Comparison of ENCODE assay signal across 9 cellular contexts in the genomic region with DNA sequence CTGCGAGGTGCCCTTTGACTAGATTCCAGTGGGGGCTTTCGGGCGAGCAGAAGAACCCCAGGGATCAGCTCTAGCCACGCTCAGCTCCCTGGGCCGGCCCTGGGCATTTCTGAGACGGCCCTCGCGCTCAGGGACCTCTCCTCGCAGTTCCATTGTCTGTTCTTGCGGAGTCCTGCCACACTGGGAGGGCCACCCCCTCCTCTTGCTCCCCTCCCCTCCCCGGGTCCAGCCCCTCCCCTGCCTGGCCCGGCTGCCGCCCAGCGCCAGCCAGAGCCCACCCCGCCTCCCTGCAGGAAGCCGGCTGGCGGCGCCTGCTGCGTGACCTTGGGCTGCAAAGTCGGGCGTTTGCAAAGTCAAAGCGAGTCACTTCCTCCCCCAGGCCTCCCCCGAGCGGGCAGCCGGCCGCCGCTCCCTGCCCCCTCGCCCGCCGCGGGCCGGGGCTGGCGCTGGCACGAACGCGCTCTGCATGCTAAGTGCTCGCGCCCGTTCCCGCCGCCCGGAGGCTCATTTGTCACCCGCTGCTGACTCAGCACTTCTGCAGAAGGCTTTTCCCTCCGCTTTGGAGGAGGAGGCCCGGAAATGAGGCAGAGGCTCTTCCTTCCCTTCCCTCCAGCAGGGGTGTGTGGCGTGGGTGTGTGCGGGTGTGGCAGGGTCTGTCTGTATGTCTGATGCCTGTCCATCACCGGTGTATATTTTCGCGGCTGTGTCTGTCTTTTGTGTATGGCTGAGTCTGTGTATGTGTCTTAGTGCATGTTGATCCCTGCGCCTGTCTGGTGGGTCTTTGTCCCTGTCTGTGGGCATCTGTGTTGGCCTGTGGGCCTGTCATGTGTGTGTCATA.
DNase-seq lines count a peak whose midpoint lies in the region; ATAC-seq and FAIRE-seq lines count a peak whose summit lies in the region.
"Had no signal": no experiment of that assay in that cellular context is flagged by ENCODE, and none has a peak within 500 bp of the region (broad histone marks: within the 10 kb centered on the region; RNA-seq: fewer than 3 reads in every experiment).

No MANE protein-coding gene starts in this region.

- peak overlapping the region; percentile 80 for H3K9ac ChIP-seq in Karpas-422 (ENCODE audit: low read length)

- peak overlapping the region; percentile 90 for H3K27ac Mint-ChIP-seq in activated T-helper 1 cell treated with anti-CD3 and anti-CD28 coated beads, Interleukin-12 subunit alpha, Interleukin-12 subunit beta, Interleukin-2, Interleukin-4 antibody, amounts not matched to agents 30 ng/mL and 10 ng/mL and 1 ng/mL, durations not matched to agents 14 hours and 24 hours and 36 hours
- H3K27ac Mint-ChIP-seq in naive thymus-derived CD4-positive, alpha-beta T cell = peak overlapping the region; percentile 88 to 99 (median 98)
- H3K27ac Mint-ChIP-seq in stimulated activated effector memory CD8-positive, alpha-beta T cell treated with anti-CD3 and anti-CD28 coated beads, Interleukin-12 subunit alpha, Interleukin-12 subunit beta, amount 100 ng/mL, for 72 hours = peak overlapping the region; percentile 94

- H4K20me1 ChIP-seq in Karpas-422 (ENCODE audit: insufficient read depth, low read depth, low read length) = no peaks in the 10 kb centered on the region

- H3K27ac ChIP-seq in Karpas-422 (ENCODE audit: low read length) = peak overlapping the region; percentile 72
- H3K27ac ChIP-seq in naive thymus-derived CD4-positive, alpha-beta T cell (ENCODE audit: low read depth, low read length) = peak overlapping the region; percentile 87

- no peaks in the 10 kb centered on the region for H3K27me3 Mint-ChIP-seq in activated T-helper 1 cell treated with anti-CD3 and anti-CD28 coated beads, Interleukin-12 subunit alpha, Interleukin-12 subunit beta, Interleukin-2, Interleukin-4 antibody, amounts not matched to agents 30 ng/mL and 10 ng/mL and 1 ng/mL, durations not matched to agents 14 hours and 24 hours and 36 hours (ENCODE audit: insufficient read depth)
- no peaks in the 10 kb centered on the region for H3K27me3 Mint-ChIP-seq in naive thymus-derived CD4-positive, alpha-beta T cell

- DNase-seq in CMK (ENCODE audit: low read depth) (peak; percentile 81), Karpas-422 (peak; percentile 95), RCC 7860 (ENCODE audit: low spot score) (peak; percentile 89), fibroblast of gingiva (ENCODE audit: low read depth) (peak; percentile 95)
- peak; percentile 85 for DNase-seq in activated T-helper 1 cell treated with anti-CD3 and anti-CD28 coated beads, Interleukin-12 subunit alpha, Interleukin-12 subunit beta, Interleukin-2, Interleukin-4 antibody, amounts not matched to agents 30 ng/mL and 10 ng/mL and 1 ng/mL, durations not matched to agents 14 hours and 24 hours and 36 hours (ENCODE audit: low spot score)
- peak; percentile 70 to 90 (median 78) for DNase-seq in naive thymus-derived CD4-positive, alpha-beta T cell
- peak; percentile 79 to 94 for DNase-seq in stimulated activated effector memory CD8-positive, alpha-beta T cell treated with anti-CD3 and anti-CD28 coated beads, Interleukin-12 subunit alpha, Interleukin-12 subunit beta, amount 100 ng/mL, for 72 hours (ENCODE audit: low spot score in 2 of 2)

- peak overlapping the region; percentile 84 for H2AFZ ChIP-seq in Karpas-422 (ENCODE audit: low read length)

- no peaks in the 10 kb centered on the region for H3K9me2 ChIP-seq in Karpas-422 (replicated peaks; ENCODE audit: insufficient read depth, low read length)

- no peaks in the 10 kb centered on the region for H3K9me3 ChIP-seq in Karpas-422 (ENCODE audit: low read length)
- no peaks in the 10 kb centered on the region for H3K9me3 ChIP-seq in naive thymus-derived CD4-positive, alpha-beta T cell (ENCODE audit: control insufficient read depth in 2 of 3, low read length in 3 of 3)

- H3K4me1 ChIP-seq in Karpas-422 (ENCODE audit: low read length) = peaks cover 31% of the 10 kb centered on the region
- peaks cover 38 to 48% of the 10 kb centered on the region in 2 donors for H3K4me1 ChIP-seq in naive thymus-derived CD4-positive, alpha-beta T cell (ENCODE audit: control insufficient read depth in 2 of 2, insufficient read depth in 2 of 2, low read length in 2 of 2)

- peak overlapping the region; percentile 74 for H3K4me3 Mint-ChIP-seq in activated T-helper 1 cell treated with anti-CD3 and anti-CD28 coated beads, Interleukin-12 subunit alpha, Interleukin-12 subunit beta, Interleukin-2, Interleukin-4 antibody, amounts not matched to agents 30 ng/mL and 10 ng/mL and 1 ng/mL, durations not matched to agents 14 hours and 24 hours and 36 hours
- H3K4me3 Mint-ChIP-seq in naive thymus-derived CD4-positive, alpha-beta T cell = peak overlapping the region; percentile 82 to 97 (median 93)
- peak overlapping the region; percentile 77 for H3K4me3 Mint-ChIP-seq in stimulated activated effector memory CD8-positive, alpha-beta T cell treated with anti-CD3 and anti-CD28 coated beads, Interleukin-12 subunit alpha, Interleukin-12 subunit beta, amount 100 ng/mL, for 72 hours

- H3K4me3 ChIP-seq in Karpas-422 (ENCODE audit: low read length) = peak overlapping the region; percentile 66
- H3K4me3 ChIP-seq in naive thymus-derived CD4-positive, alpha-beta T cell (ENCODE audit: low read length) = peak overlapping the region; percentile 74

- intact Hi-C loops in activated T-helper 1 cell treated with anti-CD3 and anti-CD28 coated beads, Interleukin-12 subunit alpha, Interleukin-12 subunit beta, Interleukin-2, Interleukin-4 antibody, amounts not matched to agents 30 ng/mL and 10 ng/mL and 1 ng/mL, durations not matched to agents 14 hours and 24 hours and 36 hours (cut with micrococcal nuclease) = loop anchor here (1.0 to 10.0 kb wide), 11 partner anchors 22 to 418 kb away; a partner anchor contains a TSS
- intact Hi-C loops in naive thymus-derived CD4-positive, alpha-beta T cell (cut with micrococcal nuclease) = loop anchor here (1.0 to 10.0 kb wide), 13 partner anchors 9 to 1292 kb away; a partner anchor contains a TSS

- POLR2A ChIA-PET in naive thymus-derived CD4-positive, alpha-beta T cell (lab: Charles Lee) = interaction anchor here (1.0 to 7.4 kb wide), 10 partner anchors 12 to 96 kb away, joined by 3 to 76 read pairs (median 6); a partner anchor contains a TSS

- ATAC-seq in GM21447 (IDR thresholded peaks at IDR 0.05; ENCODE audit: unreplicated experiment) = peak; percentile 23
- peak; percentile 82 for ATAC-seq in naive thymus-derived CD4-positive, alpha-beta T cell
- ATAC-seq in stimulated activated effector memory CD8-positive, alpha-beta T cell treated with anti-CD3 and anti-CD28 coated beads, Interleukin-12 subunit alpha, Interleukin-12 subunit beta, amount 100 ng/mL, for 72 hours = peak; percentile 85

- H3K4me1 Mint-ChIP-seq in activated T-helper 1 cell treated with anti-CD3 and anti-CD28 coated beads, Interleukin-12 subunit alpha, Interleukin-12 subunit beta, Interleukin-2, Interleukin-4 antibody, amounts not matched to agents 30 ng/mL and 10 ng/mL and 1 ng/mL, durations not matched to agents 14 hours and 24 hours and 36 hours (ENCODE audit: low read depth) = peaks cover 77% of the 10 kb centered on the region
- peaks cover 24 to 77% (median 71%) of the 10 kb centered on the region in 7 donors for H3K4me1 Mint-ChIP-seq in naive thymus-derived CD4-positive, alpha-beta T cell
- H3K4me1 Mint-ChIP-seq in stimulated activated effector memory CD8-positive, alpha-beta T cell treated with anti-CD3 and anti-CD28 coated beads, Interleukin-12 subunit alpha, Interleukin-12 subunit beta, amount 100 ng/mL, for 72 hours = peaks cover 77% of the 10 kb centered on the region

- no peaks in the 10 kb centered on the region for H3K36me3 ChIP-seq in Karpas-422 (ENCODE audit: insufficient read depth, low read length)
- H3K36me3 ChIP-seq in naive thymus-derived CD4-positive, alpha-beta T cell (ENCODE audit: control insufficient read depth in 2 of 3, insufficient read depth in 3 of 3, low read length in 3 of 3) = no peaks in the 10 kb centered on the region

- H3K9me3 Mint-ChIP-seq in activated T-helper 1 cell treated with anti-CD3 and anti-CD28 coated beads, Interleukin-12 subunit alpha, Interleukin-12 subunit beta, Interleukin-2, Interleukin-4 antibody, amounts not matched to agents 30 ng/mL and 10 ng/mL and 1 ng/mL, durations not matched to agents 14 hours and 24 hours and 36 hours = no peaks in the 10 kb centered on the region
- no peaks in the 10 kb centered on the region for H3K9me3 Mint-ChIP-seq in naive thymus-derived CD4-positive, alpha-beta T cell
- H3K9me3 Mint-ChIP-seq in stimulated activated effector memory CD8-positive, alpha-beta T cell treated with anti-CD3 and anti-CD28 coated beads, Interleukin-12 subunit alpha, Interleukin-12 subunit beta, amount 100 ng/mL, for 72 hours = no peaks in the 10 kb centered on the region

- CTCF ChIA-PET in naive thymus-derived CD4-positive, alpha-beta T cell (lab: Charles Lee) = interaction anchor here (0.9 to 2.5 kb wide), 11 partner anchors 9 to 113 kb away, joined by 3 to 20 read pairs (median 4); no protein-coding TSS in a partner anchor

- H3K4me2 ChIP-seq in Karpas-422 (ENCODE audit: low read depth, low read length, poor library complexity, severe bottlenecking) = peak overlapping the region; percentile 73

- no peaks in the 10 kb centered on the region for H3K36me3 Mint-ChIP-seq in activated T-helper 1 cell treated with anti-CD3 and anti-CD28 coated beads, Interleukin-12 subunit alpha, Interleukin-12 subunit beta, Interleukin-2, Interleukin-4 antibody, amounts not matched to agents 30 ng/mL and 10 ng/mL and 1 ng/mL, durations not matched to agents 14 hours and 24 hours and 36 hours (ENCODE audit: low read depth)
- peaks cover 0 to 4% (median 0%) of the 10 kb centered on the region in 5 donors for H3K36me3 Mint-ChIP-seq in naive thymus-derived CD4-positive, alpha-beta T cell
- H3K36me3 Mint-ChIP-seq in stimulated activated effector memory CD8-positive, alpha-beta T cell treated with anti-CD3 and anti-CD28 coated beads, Interleukin-12 subunit alpha, Interleukin-12 subunit beta, amount 100 ng/mL, for 72 hours = peaks cover 15% of the 10 kb centered on the region

- FAIRE-seq in RCC 7860 (lab: Jason Lieb, UNC) = no peak
- FAIRE-seq: colon had no signal

- H3K79me2 ChIP-seq in Karpas-422 (ENCODE audit: low read length) = no peaks in the 10 kb centered on the region

- H3K27me3 ChIP-seq in Karpas-422 (ENCODE audit: low read length) = no peaks in the 10 kb centered on the region
- no peaks in the 10 kb centered on the region for H3K27me3 ChIP-seq in naive thymus-derived CD4-positive, alpha-beta T cell (ENCODE audit: control insufficient read depth in 2 of 2, insufficient read depth in 2 of 2, low read length in 2 of 2)

Comparison
In these comparisons a context has a peak if more than half of its experiments do, and no peak if none do; other contexts are left out.
1. Peak in every context shown above with its lines: DNase-seq, ATAC-seq, H3K4me3 ChIP-seq and H3K27ac ChIP-seq.
2. ATAC-seq: peak in every context shown above with its lines; median percentile 85 in stimulated activated effector memory CD8-positive, alpha-beta T cell treated with anti-CD3 and anti-CD28 coated beads, Interleukin-12 subunit alpha, Interleukin-12 subunit beta, amount 100 ng/mL, for 72 hours; 82 in naive thymus-derived CD4-positive, alpha-beta T cell; 23 in GM21447.